9 cellular contexts compared by ENCODE assay signal in the genomic region with DNA sequence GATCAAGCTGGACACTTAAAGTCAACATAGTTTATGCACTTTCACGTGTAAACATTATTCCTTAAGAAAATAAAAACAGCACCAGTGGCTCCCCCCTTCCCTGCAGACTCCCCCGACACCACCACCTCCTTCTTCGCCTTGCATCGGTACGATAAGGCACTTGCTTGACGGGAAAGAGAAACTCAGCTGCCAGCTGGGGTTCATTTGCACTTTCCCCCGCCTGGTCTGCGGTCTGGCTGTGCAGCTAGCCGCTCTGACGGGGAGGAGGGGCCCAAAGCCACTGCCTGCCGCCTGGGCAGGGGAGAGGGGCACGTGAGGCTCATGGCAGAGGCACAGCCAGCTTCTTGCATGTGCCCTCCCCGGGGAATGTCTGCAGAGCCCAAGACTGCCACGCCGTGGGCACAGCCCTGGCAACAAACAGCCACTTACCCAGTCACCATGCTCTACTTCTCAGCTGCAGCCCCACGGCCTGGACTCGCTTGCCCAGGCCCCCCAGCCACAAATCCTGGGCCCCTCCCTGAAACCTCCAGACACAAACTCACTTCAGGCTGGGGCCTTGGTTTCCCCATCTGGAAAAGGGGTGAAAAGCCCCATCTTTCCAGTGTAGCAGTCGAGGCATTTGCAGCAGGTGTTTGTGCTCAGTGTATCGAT. TPM values are rescaled to one million over a fixed set of nuclear protein-coding genes. Genes with fewer than 3 reads are reported as not detected.
DNase-seq lines count a peak whose midpoint lies in the region; ATAC-seq and TF ChIP-seq lines count a peak whose summit lies in the region.
"Had no signal": no experiment of that assay in that cellular context is flagged by ENCODE, and none has a peak within 500 bp of the region (broad histone marks: within the 10 kb centered on the region; RNA-seq: fewer than 3 reads in every experiment).

No MANE protein-coding gene starts in this region.

- ATAC-seq in CD4-positive, CD25-positive, alpha-beta regulatory T cell (ENCODE audit: low read depth in 2 of 2), result peak; percentile 87 to 91
- peak; percentile 84 for ATAC-seq in GM19328 (IDR thresholded peaks at IDR 0.05; ENCODE audit: unreplicated experiment)
- ATAC-seq in HG03442 (IDR thresholded peaks at IDR 0.05; ENCODE audit: unreplicated experiment), result peak; percentile 57
- ATAC-seq in Panc1, result peak; percentile 88
- peak; percentile 56 for ATAC-seq in foreskin keratinocyte

- TF ChIP-seq CTCF in Panc1 (IDR thresholded peaks at IDR 0.05) (no peak), foreskin keratinocyte (conservative IDR thresholded peaks at IDR 0.05) (peak; percentile 19), tibial artery (IDR thresholded peaks at IDR 0.05) (peak; percentile 37 to 43)

- no peaks in the 10 kb centered on the region for H3K27me3 ChIP-seq in CD4-positive, CD25-positive, alpha-beta regulatory T cell (ENCODE audit: control insufficient read depth, insufficient read depth, low read length)
- H3K27me3 ChIP-seq in Panc1 (ENCODE audit: control insufficient read depth, insufficient read depth, low read length) (no peaks in the 10 kb centered on the region), foreskin keratinocyte (peaks cover 9% of the 10 kb centered on the region), tibial artery (no peaks in the 10 kb centered on the region)

- no peaks in the 10 kb centered on the region for H3K27me3 Mint-ChIP-seq in CD4-positive, CD25-positive, alpha-beta regulatory T cell
- H3K27me3 Mint-ChIP-seq in activated T-helper 1 cell treated with anti-CD3 and anti-CD28 coated beads, Interleukin-12 subunit alpha, Interleukin-12 subunit beta, Interleukin-2, Interleukin-4 antibody, amounts not matched to agents 30 ng/mL and 10 ng/mL and 1 ng/mL, durations not matched to agents 14 hours and 24 hours and 36 hours (ENCODE audit: insufficient read depth), result peaks cover 28% of the 10 kb centered on the region

- peak overlapping the region; percentile 38 to 89 (median 55) for H3K27ac Mint-ChIP-seq in CD4-positive, CD25-positive, alpha-beta regulatory T cell
- H3K27ac Mint-ChIP-seq in activated T-helper 1 cell treated with anti-CD3 and anti-CD28 coated beads, Interleukin-12 subunit alpha, Interleukin-12 subunit beta, Interleukin-2, Interleukin-4 antibody, amounts not matched to agents 30 ng/mL and 10 ng/mL and 1 ng/mL, durations not matched to agents 14 hours and 24 hours and 36 hours, result no peak overlapping the region

- peaks cover 18% of the 10 kb centered on the region for H3K4me1 ChIP-seq in CD4-positive, CD25-positive, alpha-beta regulatory T cell (ENCODE audit: control insufficient read depth, insufficient read depth, low read length, poor library complexity, severe bottlenecking)
- H3K4me1 ChIP-seq in Panc1 (ENCODE audit: control insufficient read depth, insufficient read depth, low read length), result peaks cover 15% of the 10 kb centered on the region
- H3K4me1 ChIP-seq in foreskin keratinocyte, result peaks cover 7% of the 10 kb centered on the region
- H3K4me1 ChIP-seq in tibial artery, result peaks cover 0 to 17% (median 10%) of the 10 kb centered on the region in 4 donors

- peak overlapping the region; percentile 44 for H3K4me3 ChIP-seq in CD4-positive, CD25-positive, alpha-beta regulatory T cell (ENCODE audit: low read depth, low read length)
- peak overlapping the region in 1 of 2 experiments; percentile 44; a peak in 2 of 4 replicates for H3K4me3 ChIP-seq in Panc1 (ENCODE audit: low read depth in 2 of 2, low read length in 2 of 2)
- peak overlapping the region; percentile 14 to 35 for H3K4me3 ChIP-seq in tibial artery

- intact Hi-C loops in Panc1 (cut with micrococcal nuclease; ENCODE audit: unreplicated experiment), result no loop called here
- intact Hi-C loops in activated T-helper 1 cell treated with anti-CD3 and anti-CD28 coated beads, Interleukin-12 subunit alpha, Interleukin-12 subunit beta, Interleukin-2, Interleukin-4 antibody, amounts not matched to agents 30 ng/mL and 10 ng/mL and 1 ng/mL, durations not matched to agents 14 hours and 24 hours and 36 hours (cut with micrococcal nuclease), result loop anchor here (1.0 to 5.0 kb wide), 3 partner anchors 14 to 58 kb away; no protein-coding TSS in a partner anchor
- intact Hi-C loops in tibial artery (cut with DNase I; ENCODE audit: low total_unique reads), result no loop called here

- DNase-seq in CD4-positive, CD25-positive, alpha-beta regulatory T cell, result peak; percentile 24 to 86 (median 54)
- DNase-seq in Panc1 (ENCODE audit: low read depth, low spot score), result no peak
- peak; percentile 70 for DNase-seq in activated T-helper 1 cell treated with anti-CD3 and anti-CD28 coated beads, Interleukin-12 subunit alpha, Interleukin-12 subunit beta, Interleukin-2, Interleukin-4 antibody, amounts not matched to agents 30 ng/mL and 10 ng/mL and 1 ng/mL, durations not matched to agents 14 hours and 24 hours and 36 hours (ENCODE audit: low spot score)
- DNase-seq in foreskin keratinocyte, result no peak
- peak; percentile 62 for DNase-seq in pons (ENCODE audit: low spot score)
- peak; percentile 68 to 92 for DNase-seq in tibial artery

- H3K9me3 ChIP-seq in CD4-positive, CD25-positive, alpha-beta regulatory T cell (ENCODE audit: control insufficient read depth in 2 of 2, low read length in 2 of 2), result no peaks in the 10 kb centered on the region
- H3K9me3 ChIP-seq in Panc1 (ENCODE audit: control insufficient read depth, insufficient read depth, low read depth, low read length) (no peaks in the 10 kb centered on the region), tibial artery (no peaks in the 10 kb centered on the region)

- CTCF ChIA-PET in Panc1 (lab: Charles Lee), result interaction anchor here (0.6 to 1.3 kb wide), 4 partner anchors 24 to 334 kb away, joined by 3 to 8 read pairs (median 6); partner anchors contain the start of gene PRM3

- H3K36me3 Mint-ChIP-seq in CD4-positive, CD25-positive, alpha-beta regulatory T cell, result no peaks in the 10 kb centered on the region
- H3K36me3 Mint-ChIP-seq in activated T-helper 1 cell treated with anti-CD3 and anti-CD28 coated beads, Interleukin-12 subunit alpha, Interleukin-12 subunit beta, Interleukin-2, Interleukin-4 antibody, amounts not matched to agents 30 ng/mL and 10 ng/mL and 1 ng/mL, durations not matched to agents 14 hours and 24 hours and 36 hours (ENCODE audit: low read depth), result no peaks in the 10 kb centered on the region

- peak overlapping the region; percentile 11 to 82 (median 68) for H3K4me3 Mint-ChIP-seq in CD4-positive, CD25-positive, alpha-beta regulatory T cell
- peak overlapping the region; percentile 42 for H3K4me3 Mint-ChIP-seq in activated T-helper 1 cell treated with anti-CD3 and anti-CD28 coated beads, Interleukin-12 subunit alpha, Interleukin-12 subunit beta, Interleukin-2, Interleukin-4 antibody, amounts not matched to agents 30 ng/mL and 10 ng/mL and 1 ng/mL, durations not matched to agents 14 hours and 24 hours and 36 hours

- POLR2A ChIA-PET in Panc1 (lab: Charles Lee), result no interaction called here

- peaks cover 0 to 21% (median 11%) of the 10 kb centered on the region in 4 donors for H3K4me1 Mint-ChIP-seq in CD4-positive, CD25-positive, alpha-beta regulatory T cell
- peaks cover 34% of the 10 kb centered on the region for H3K4me1 Mint-ChIP-seq in activated T-helper 1 cell treated with anti-CD3 and anti-CD28 coated beads, Interleukin-12 subunit alpha, Interleukin-12 subunit beta, Interleukin-2, Interleukin-4 antibody, amounts not matched to agents 30 ng/mL and 10 ng/mL and 1 ng/mL, durations not matched to agents 14 hours and 24 hours and 36 hours (ENCODE audit: low read depth)

- H3K36me3 ChIP-seq in CD4-positive, CD25-positive, alpha-beta regulatory T cell (ENCODE audit: control insufficient read depth, insufficient read depth, low read length), result no peaks in the 10 kb centered on the region
- H3K36me3 ChIP-seq in Panc1 (ENCODE audit: control insufficient read depth, insufficient read depth, low read length) (no peaks in the 10 kb centered on the region), tibial artery (no peaks in the 10 kb centered on the region)

- no TSS peak for BruUV-seq in Panc1 (replicated peaks; lab: Mats Ljungman, UMichigan)

- no peak overlapping the region for H3K27ac ChIP-seq in CD4-positive, CD25-positive, alpha-beta regulatory T cell (ENCODE audit: insufficient read depth, low read length, poor library complexity, severe bottlenecking)
- H3K27ac ChIP-seq in Panc1 (ENCODE audit: low read length) (peak overlapping the region; percentile 26; the same call in 1 of the 2 replicates), foreskin keratinocyte (peak overlapping the region; percentile 0), tibial artery (no peak overlapping the region)

- in situ Hi-C loops in Panc1 (cut with HindIII; ENCODE audit: low pct_unique_long_range_greater_than_20kb, low sequenced_read_pairs), result no loop called here

- H3K9me3 Mint-ChIP-seq in CD4-positive, CD25-positive, alpha-beta regulatory T cell, result no peaks in the 10 kb centered on the region
- H3K9me3 Mint-ChIP-seq in activated T-helper 1 cell treated with anti-CD3 and anti-CD28 coated beads, Interleukin-12 subunit alpha, Interleukin-12 subunit beta, Interleukin-2, Interleukin-4 antibody, amounts not matched to agents 30 ng/mL and 10 ng/mL and 1 ng/mL, durations not matched to agents 14 hours and 24 hours and 36 hours, result no peaks in the 10 kb centered on the region

RNA-seq across cellular contexts. Expression of gene PRM1, which starts 16.5 kb away (rescaled TPM):
- not detected for total RNA-seq in CD4-positive, CD25-positive, alpha-beta regulatory T cell
- polyA plus RNA-seq in CD4-positive, CD25-positive, alpha-beta regulatory T cell, result not detected
- total RNA-seq in Panc1 (2021; ENCODE audit: unreplicated experiment) (not detected), foreskin keratinocyte (not detected in 2 replicates)
- not detected for polyA plus RNA-seq in Panc1 (2012; ENCODE audit: insufficient read length)
- not detected in 2 replicates for total RNA-seq in activated T-helper 1 cell treated with anti-CD3 and anti-CD28 coated beads, Interleukin-12 subunit alpha, Interleukin-12 subunit beta, Interleukin-2, Interleukin-4 antibody, amounts not matched to agents 30 ng/mL and 10 ng/mL and 1 ng/mL, durations not matched to agents 14 hours and 24 hours and 36 hours
- polyA plus RNA-seq in foreskin keratinocyte, result not detected in 2 replicates
- total RNA-seq: NCI-H460 had no signal

RNA-seq across cellular contexts. Expression of gene PRM2, which starts 21.3 kb away (rescaled TPM):
- not detected for total RNA-seq in CD4-positive, CD25-positive, alpha-beta regulatory T cell
- not detected for polyA plus RNA-seq in CD4-positive, CD25-positive, alpha-beta regulatory T cell
- total RNA-seq in Panc1 (2021; ENCODE audit: unreplicated experiment), result not detected
- polyA plus RNA-seq in Panc1 (2012; ENCODE audit: insufficient read length), result not detected
- not detected in 2 replicates for total RNA-seq in activated T-helper 1 cell treated with anti-CD3 and anti-CD28 coated beads, Interleukin-12 subunit alpha, Interleukin-12 subunit beta, Interleukin-2, Interleukin-4 antibody, amounts not matched to agents 30 ng/mL and 10 ng/mL and 1 ng/mL, durations not matched to agents 14 hours and 24 hours and 36 hours
- total RNA-seq in foreskin keratinocyte, result not detected in 2 replicates
- polyA plus RNA-seq in foreskin keratinocyte, result not detected in 2 replicates
- total RNA-seq: NCI-H460 had no signal

RNA-seq across cellular contexts. Expression of gene PRM3, which starts 24.2 kb away (rescaled TPM):
- not detected for total RNA-seq in CD4-positive, CD25-positive, alpha-beta regulatory T cell
- not detected for polyA plus RNA-seq in CD4-positive, CD25-positive, alpha-beta regulatory T cell
- total RNA-seq in Panc1 (2021; ENCODE audit: unreplicated experiment) (not detected), foreskin keratinocyte (not detected in 2 replicates)
- not detected for polyA plus RNA-seq in Panc1 (2012; ENCODE audit: insufficient read length)
- total RNA-seq in activated T-helper 1 cell treated with anti-CD3 and anti-CD28 coated beads, Interleukin-12 subunit alpha, Interleukin-12 subunit beta, Interleukin-2, Interleukin-4 antibody, amounts not matched to agents 30 ng/mL and 10 ng/mL and 1 ng/mL, durations not matched to agents 14 hours and 24 hours and 36 hours, result not detected in 2 replicates
- polyA plus RNA-seq in foreskin keratinocyte, result not detected in 2 replicates
- total RNA-seq: NCI-H460 had no signal

RNA-seq across cellular contexts. Expression of gene TNP2, which starts 28.5 kb away (rescaled TPM):
- not detected for total RNA-seq in CD4-positive, CD25-positive, alpha-beta regulatory T cell
- not detected for polyA plus RNA-seq in CD4-positive, CD25-positive, alpha-beta regulatory T cell
- total RNA-seq in Panc1 (2021; ENCODE audit: unreplicated experiment), result not detected
- not detected for polyA plus RNA-seq in Panc1 (2012; ENCODE audit: insufficient read length)
- total RNA-seq in activated T-helper 1 cell treated with anti-CD3 and anti-CD28 coated beads, Interleukin-12 subunit alpha, Interleukin-12 subunit beta, Interleukin-2, Interleukin-4 antibody, amounts not matched to agents 30 ng/mL and 10 ng/mL and 1 ng/mL, durations not matched to agents 14 hours and 24 hours and 36 hours, result not detected in 2 replicates
- not detected in 2 replicates for total RNA-seq in foreskin keratinocyte
- polyA plus RNA-seq in foreskin keratinocyte, result not detected in 2 replicates
- total RNA-seq: NCI-H460 had no signal

RNA-seq across cellular contexts. Expression of gene SOCS1, which starts 41.6 kb away (rescaled TPM):
- total RNA-seq in CD4-positive, CD25-positive, alpha-beta regulatory T cell, result 91.5 TPM
- polyA plus RNA-seq in CD4-positive, CD25-positive, alpha-beta regulatory T cell, result 10 to 100 TPM in 2 of 4 donors, 1 to 10 TPM in 2; 8.6 to 15.2 (median 9.7) TPM
- total RNA-seq in Panc1 (2021; ENCODE audit: unreplicated experiment), result 4.8 TPM
- polyA plus RNA-seq in Panc1 (2012; ENCODE audit: insufficient read length), result 3.8 TPM
- total RNA-seq in activated T-helper 1 cell treated with anti-CD3 and anti-CD28 coated beads, Interleukin-12 subunit alpha, Interleukin-12 subunit beta, Interleukin-2, Interleukin-4 antibody, amounts not matched to agents 30 ng/mL and 10 ng/mL and 1 ng/mL, durations not matched to agents 14 hours and 24 hours and 36 hours, result 158 and 161 TPM in 2 replicates
- 5.2 and 6.3 TPM in 2 replicates for total RNA-seq in foreskin keratinocyte
- polyA plus RNA-seq in foreskin keratinocyte, result 8.8 and 13.1 TPM in 2 replicates

Comparison
In these comparisons a context has a peak if more than half of its experiments do, and no peak if none do; other contexts are left out.
1. DNase-seq: peak in CD4-positive, CD25-positive, alpha-beta regulatory T cell (3 of 3), activated T-helper 1 cell treated with anti-CD3 and anti-CD28 coated beads, Interleukin-12 subunit alpha, Interleukin-12 subunit beta, Interleukin-2, Interleukin-4 antibody, amounts not matched to agents 30 ng/mL and 10 ng/mL and 1 ng/mL, durations not matched to agents 14 hours and 24 hours and 36 hours (single experiment), pons (single experiment) and tibial artery (2 of 2); none in Panc1 (single experiment) and foreskin keratinocyte (0 of 2).
2. H3K27ac ChIP-seq: peak in Panc1 (single experiment) and foreskin keratinocyte (single experiment); none in CD4-positive, CD25-positive, alpha-beta regulatory T cell (single experiment) and tibial artery (0 of 2).
3. Peak in every context shown above with its lines, with median percentiles within 50 percentile points of each other: ATAC-seq.